ENCODE assay signal across 16 cellular contexts in the genomic region with DNA sequence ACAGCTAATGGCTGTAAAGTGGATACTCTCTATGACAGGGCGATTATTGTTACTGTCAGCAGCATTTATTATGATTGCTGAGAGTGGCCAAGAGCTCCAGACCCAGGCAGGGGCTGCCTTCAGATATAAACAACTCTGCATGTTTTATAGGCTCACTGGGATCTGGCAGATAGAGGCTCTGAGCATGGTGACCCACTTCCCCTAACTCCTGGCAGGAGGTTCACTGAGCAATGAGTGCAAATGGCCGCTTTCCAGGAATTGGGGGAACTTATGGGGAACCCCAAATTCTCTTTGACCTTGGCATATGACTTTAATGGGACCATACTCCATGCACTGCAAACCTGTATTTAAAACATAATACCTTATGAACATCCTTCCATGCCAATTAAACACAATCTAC. TPM values are rescaled to one million over a fixed set of nuclear protein-coding genes. Genes with fewer than 3 reads are reported as not detected.
"Had no signal": no experiment of that assay in that cellular context is flagged by ENCODE, and none has a peak within 500 bp of the region (broad histone marks: within the 10 kb centered on the region; RNA-seq: fewer than 3 reads in every experiment).

No MANE protein-coding gene starts in this region.

- DNase-seq: activated CD4-positive, alpha-beta T cell treated with anti-CD3 and anti-CD28 coated beads for 48 hours; activated CD4-positive, CD25-positive, alpha-beta regulatory T cell; activated gamma-delta T cell; activated T-cell treated with anti-CD3 and anti-CD28 coated beads, Interleukin-2, amount 50 U/mL, for 1 hour; effector CD8-positive, alpha-beta T cell; foreskin fibroblast; midbrain; SK-N-SH; spleen; stimulated activated CD4-positive, alpha-beta T cell treated with anti-CD3 and anti-CD28 coated beads, Interleukin-4, amount 100 ng/mL, for 4 hours had no signal

- ATAC-seq: left colon; stimulated activated memory B cell treated with anti-CD40 and anti-IgM and Interleukin-4, amounts not matched to agents 10 μg/mL and 1 μg/mL and 100 μg/mL, for 72 hours had no signal

- H3K9ac ChIP-seq: SK-N-SH had no signal

- H3K36me3 ChIP-seq: spleen, thoracic aorta had no signal

- H3K9me3 Mint-ChIP-seq: nephron; stimulated activated memory B cell treated with anti-CD40 and anti-IgM and Interleukin-4, amounts not matched to agents 10 μg/mL and 1 μg/mL and 100 μg/mL, for 72 hours had no signal

- H3K36me3 Mint-ChIP-seq: activated naive CD8-positive, alpha-beta T cell; stimulated activated memory B cell treated with anti-CD40 and anti-IgM and Interleukin-4, amounts not matched to agents 10 μg/mL and 1 μg/mL and 100 μg/mL, for 72 hours had no signal

- H3K4me3 ChIP-seq: spleen, thoracic aorta had no signal

- H3K9me3 ChIP-seq: SK-N-SH, spleen, thoracic aorta had no signal

- H3K27ac Mint-ChIP-seq: activated naive CD8-positive, alpha-beta T cell; nephron; stimulated activated memory B cell treated with anti-CD40 and anti-IgM and Interleukin-4, amounts not matched to agents 10 μg/mL and 1 μg/mL and 100 μg/mL, for 72 hours had no signal

- H3K27ac ChIP-seq: spleen, thoracic aorta had no signal

- H3K4me1 ChIP-seq: spleen had no signal

- H3K4me1 Mint-ChIP-seq: nephron; stimulated activated memory B cell treated with anti-CD40 and anti-IgM and Interleukin-4, amounts not matched to agents 10 μg/mL and 1 μg/mL and 100 μg/mL, for 72 hours had no signal

- H3K4me3 Mint-ChIP-seq: activated naive CD8-positive, alpha-beta T cell; nephron; stimulated activated memory B cell treated with anti-CD40 and anti-IgM and Interleukin-4, amounts not matched to agents 10 μg/mL and 1 μg/mL and 100 μg/mL, for 72 hours had no signal

RNA-seq across cellular contexts. Expression of gene SCN5A, which starts 59.0 kb away (rescaled TPM):
- total RNA-seq: bronchial epithelial cell had no signal
